10 cellular contexts compared by ENCODE assay signal in the genomic region with DNA sequence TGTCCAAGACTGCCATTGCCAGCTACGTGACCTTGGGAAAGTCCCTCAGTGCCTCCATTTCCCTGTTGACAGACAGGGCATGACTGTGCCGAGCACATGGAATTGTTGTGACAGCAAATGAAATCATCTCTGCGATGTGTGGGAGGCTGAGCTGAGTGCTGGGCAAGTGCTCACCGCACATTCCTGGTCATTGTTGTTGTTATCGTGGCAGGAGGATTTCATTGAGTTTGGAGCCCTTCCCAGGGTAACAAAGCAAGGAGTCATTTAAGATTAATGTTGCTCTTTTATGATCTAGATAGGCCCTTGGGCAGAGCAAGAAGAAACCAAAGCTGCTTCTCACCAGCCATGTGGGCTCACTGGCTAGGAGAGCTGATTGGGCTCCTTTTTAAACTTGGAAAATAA. TPM values are rescaled to one million over a fixed set of nuclear protein-coding genes. Genes with fewer than 3 reads are reported as not detected.
DNase-seq lines count a peak whose midpoint lies in the region; ATAC-seq and TF ChIP-seq lines count a peak whose summit lies in the region.
"Had no signal": no experiment of that assay in that cellular context is flagged by ENCODE, and none has a peak within 500 bp of the region (broad histone marks: within the 10 kb centered on the region; RNA-seq: fewer than 3 reads in every experiment).

No MANE protein-coding gene starts in this region.

- no peak for TF ChIP-seq CTCF in astrocyte of the cerebellum (IDR thresholded peaks at IDR 0.05; ENCODE audit: low read depth, low read length, missing control alignments)

- H3K9me3 ChIP-seq in right cardiac atrium (ENCODE audit: control insufficient read depth, low read length), result no peaks in the 10 kb centered on the region

- in situ Hi-C loops in astrocyte of the cerebellum (cut with HindIII; ENCODE audit: low sequenced_read_pairs) (no loop called here), ACHN (cut with HindIII; ENCODE audit: low pct_ligation_motif_present, low pct_unique_long_range_greater_than_20kb, low sequenced_read_pairs) (no loop called here)

- ATAC-seq in right cardiac atrium, result peak; percentile 73 to 92

- DNase-seq in HCEC 1CT, result peak; percentile 76
- DNase-seq in astrocyte of the cerebellum (ENCODE audit: low read depth), result peak; percentile 93
- peak in 1 of 3 donors; percentile 25 for DNase-seq in right cardiac atrium
- DNase-seq in stromal cell of bone marrow (ENCODE audit: low read depth), result peak; percentile 92
- no peak for DNase-seq in SKM-1 (lab: John Stamatoyannopoulos, UW; ENCODE audit: unreplicated experiment)
- no peak for DNase-seq in SKM-1 treated with dmso at 0.1 percent for 144 hours (lab: John Stamatoyannopoulos, UW; ENCODE audit: unreplicated experiment)
- DNase-seq in ACHN, result no peak
- no peak for DNase-seq in NCI-H1436 (lab: John Stamatoyannopoulos, UW)
- DNase-seq: kidney, NCI-H345 had no signal

- intact Hi-C loops in right cardiac atrium (cut with DNase I), result no loop called here

- H3K27ac ChIP-seq in right cardiac atrium (ENCODE audit: low read length), result no peak overlapping the region

- no peaks in the 10 kb centered on the region for H3K4me1 ChIP-seq in right cardiac atrium (ENCODE audit: control insufficient read depth, insufficient read depth, low read length)

- H3K4me3 ChIP-seq in astrocyte of the cerebellum (ENCODE audit: low read depth, low read length) (no peak overlapping the region), right cardiac atrium (ENCODE audit: low read length) (no peak overlapping the region)

- no peaks in the 10 kb centered on the region for H3K27me3 ChIP-seq in right cardiac atrium (ENCODE audit: control insufficient read depth, insufficient read depth)

- WGBS in right cardiac atrium, result 33% methylated on average over 5 of the region's 5 CpGs

RNA-seq across cellular contexts. Expression of a gene that starts 39.6 kb away (rescaled TPM):
- total RNA-seq in right cardiac atrium, result 10 to 100 TPM in 2 of 4 donors, 1 to 10 TPM in 2; 9.6 to 15.4 (median 11.1) TPM
- polyA plus RNA-seq in right cardiac atrium, result 9.6 TPM

Comparison
In these comparisons a context has a peak if more than half of its experiments do, and no peak if none do; other contexts are left out.
1. DNase-seq: peak in HCEC 1CT (single experiment), astrocyte of the cerebellum (single experiment) and stromal cell of bone marrow (single experiment); none in SKM-1 (single experiment), SKM-1 treated with dmso at 0.1 percent for 144 hours (single experiment), ACHN (single experiment) and NCI-H1436 (single experiment).